In genomic region chr17:64165347-64165746, GRCh38 we compare ENCODE assay signal across 19 cellular contexts. TPM values are rescaled to one million over a fixed set of nuclear protein-coding genes. Genes with fewer than 3 reads are reported as not detected.
A peak's percentile ranks its signal among the peaks of the same experiment; 100 is the strongest.
DNase-seq lines count a peak whose midpoint lies in the region; ATAC-seq and TF ChIP-seq lines count a peak whose summit lies in the region.
"Had no signal": no experiment of that assay in that cellular context is flagged by ENCODE, and none has a peak within 500 bp of the region (broad histone marks: within the 10 kb centered on the region; RNA-seq: fewer than 3 reads in every experiment).

No MANE protein-coding gene starts in this region.

- no peak for TF ChIP-seq POLR2A in stomach (IDR thresholded peaks at IDR 0.05)

- H3K9me3 ChIP-seq in neural progenitor cell (ENCODE audit: low read depth) (no peaks in the 10 kb centered on the region), stomach (no peaks in the 10 kb centered on the region)
- H3K9me3 ChIP-seq: A549 had no signal

- H3K4me1 ChIP-seq in neural progenitor cell (peaks cover 5% of the 10 kb centered on the region), stomach (peaks cover 9 to 22% (median 18%) of the 10 kb centered on the region in 4 donors)
- H3K4me1 ChIP-seq: A549 had no signal

- H3K4me1 Mint-ChIP-seq in activated CD8-positive, alpha-beta memory T cell treated with anti-CD3 and anti-CD28 coated beads, Interleukin-2, amount 10 ng/mL, durations not matched to agents 7 days and 5 days: no peaks in the 10 kb centered on the region
- no peaks in the 10 kb centered on the region for H3K4me1 Mint-ChIP-seq in neural progenitor cell
- H3K4me1 Mint-ChIP-seq: H9 had no signal

- no peak for TF ChIP-seq CTCF in neural progenitor cell (IDR thresholded peaks at IDR 0.05)
- no peak for TF ChIP-seq CTCF in stomach (IDR thresholded peaks at IDR 0.05)

- intact Hi-C loops in left ventricle myocardium superior (cut with micrococcal nuclease) (no loop called here), Right ventricle myocardium superior (cut with DNase I) (no loop called here), stomach (cut with DNase I; ENCODE audit: low total_unique reads) (no loop called here)

- H3K27ac ChIP-seq in neural progenitor cell (no peak overlapping the region), stomach (peak overlapping the region; percentile 63 to 82 (median 76))
- H3K27ac ChIP-seq: 22Rv1, A549, C4-2B had no signal

- 63 to 86% (median 74%) methylated on average over 4 of the region's 4 CpGs for WGBS in stomach, 5 donors

- H3K4me2 ChIP-seq in neural progenitor cell: no peak overlapping the region
- H3K4me2 ChIP-seq: A549 had no signal

- H3K4me3 ChIP-seq in neural progenitor cell: no peak overlapping the region
- H3K4me3 ChIP-seq in stomach: no peak overlapping the region
- H3K4me3 ChIP-seq: A549 had no signal

- H2AFZ ChIP-seq in neural progenitor cell (replicated peaks): no peak overlapping the region

- DNase-seq in activated CD8-positive, alpha-beta memory T cell treated with anti-CD3 and anti-CD28 coated beads for 24 hours: peak; percentile 41
- DNase-seq in activated CD8-positive, alpha-beta memory T cell treated with anti-CD3 and anti-CD28 coated beads, Interleukin-2, amount 10 ng/mL, durations not matched to agents 7 days and 5 days: no peak
- no peak for DNase-seq in left ventricle myocardium superior
- DNase-seq in Right ventricle myocardium superior: no peak
- no peak for DNase-seq in neural progenitor cell (ENCODE audit: low spot score)
- no peak for DNase-seq in stomach
- no peak for DNase-seq in SHP77 treated with DMSO at 0.1 percent for 48 hours (lab: John Stamatoyannopoulos, UW)
- DNase-seq: AML-193; CD4-positive, alpha-beta memory T cell; DMS153; DMS79; GDM1; GOT3; H9 had no signal

- no peak overlapping the region for H3K27ac Mint-ChIP-seq in activated CD8-positive, alpha-beta memory T cell treated with anti-CD3 and anti-CD28 coated beads, Interleukin-2, amount 10 ng/mL, durations not matched to agents 7 days and 5 days
- H3K27ac Mint-ChIP-seq in neural progenitor cell: peak overlapping the region; percentile 69

- no peaks in the 10 kb centered on the region for H3K27me3 ChIP-seq in neural progenitor cell
- H3K27me3 ChIP-seq in stomach: no peaks in the 10 kb centered on the region

- H3F3A ChIP-seq in neural progenitor cell (ENCODE audit: low read depth): no peaks in the 10 kb centered on the region

- no peaks in the 10 kb centered on the region for H4K20me1 ChIP-seq in neural progenitor cell (ENCODE audit: low read depth)

- H3K36me3 ChIP-seq in neural progenitor cell (no peaks in the 10 kb centered on the region), stomach (peaks cover 4 to 42% (median 35%) of the 10 kb centered on the region in 4 donors)

- H3K9me3 Mint-ChIP-seq in activated CD8-positive, alpha-beta memory T cell treated with anti-CD3 and anti-CD28 coated beads, Interleukin-2, amount 10 ng/mL, durations not matched to agents 7 days and 5 days (ENCODE audit: low read depth): no peaks in the 10 kb centered on the region
- no peaks in the 10 kb centered on the region for H3K9me3 Mint-ChIP-seq in neural progenitor cell
- H3K9me3 Mint-ChIP-seq: CD4-positive, alpha-beta memory T cell; H9 had no signal

- no peaks in the 10 kb centered on the region for H3K79me2 ChIP-seq in neural progenitor cell (ENCODE audit: low read depth)

- ATAC-seq in activated CD8-positive, alpha-beta memory T cell treated with anti-CD3 and anti-CD28 coated beads, Interleukin-2, amount 10 ng/mL, durations not matched to agents 7 days and 5 days: no peak
- ATAC-seq in left ventricle myocardium superior (peak; percentile 19), Right ventricle myocardium superior (ENCODE audit: poor library complexity) (no peak), HG03135 (IDR thresholded peaks at IDR 0.05; ENCODE audit: unreplicated experiment) (no peak)
- ATAC-seq: A549, HepG2 had no signal

- no peak overlapping the region for H3K4me3 Mint-ChIP-seq in activated CD8-positive, alpha-beta memory T cell treated with anti-CD3 and anti-CD28 coated beads, Interleukin-2, amount 10 ng/mL, durations not matched to agents 7 days and 5 days
- H3K4me3 Mint-ChIP-seq in neural progenitor cell: no peak overlapping the region
- H3K4me3 Mint-ChIP-seq: CD4-positive, alpha-beta memory T cell; H9 had no signal

- TF ChIP-seq EP300 in stomach (IDR thresholded peaks at IDR 0.05): no peak

- H3K27me3 Mint-ChIP-seq in activated CD8-positive, alpha-beta memory T cell treated with anti-CD3 and anti-CD28 coated beads, Interleukin-2, amount 10 ng/mL, durations not matched to agents 7 days and 5 days: no peaks in the 10 kb centered on the region
- peaks cover 4% of the 10 kb centered on the region for H3K27me3 Mint-ChIP-seq in neural progenitor cell (ENCODE audit: insufficient read depth, low read depth)
- H3K27me3 Mint-ChIP-seq: CD4-positive, alpha-beta memory T cell had no signal

- H3K36me3 Mint-ChIP-seq in activated CD8-positive, alpha-beta memory T cell treated with anti-CD3 and anti-CD28 coated beads, Interleukin-2, amount 10 ng/mL, durations not matched to agents 7 days and 5 days: peaks cover 4% of the 10 kb centered on the region
- H3K36me3 Mint-ChIP-seq in neural progenitor cell: peaks cover 6% of the 10 kb centered on the region

- H3K9ac ChIP-seq in neural progenitor cell: no peak overlapping the region

- CTCF ChIA-PET in activated CD8-positive, alpha-beta memory T cell treated with anti-CD3 and anti-CD28 coated beads, Interleukin-2, amount 10 ng/mL, durations not matched to agents 7 days and 5 days (lab: Charles Lee): interaction anchor here (1.1 to 1.4 kb wide), 2 partner anchors 20 to 117 kb away, joined by 3 read pairs; no protein-coding TSS in a partner anchor

RNA-seq across cellular contexts. Expression of gene ERN1, which starts 35.4 kb away (rescaled TPM):
- total RNA-seq in activated CD8-positive, alpha-beta memory T cell treated with anti-CD3 and anti-CD28 coated beads, Interleukin-2, amount 10 ng/mL, durations not matched to agents 7 days and 5 days: 10 to 100 TPM; 21.7 to 22.9 TPM
- total RNA-seq in left ventricle myocardium superior: 9.0 TPM
- 6.7 TPM for total RNA-seq in Right ventricle myocardium superior
- 2.4 and 4.3 TPM in 2 replicates for total RNA-seq in neural progenitor cell (ENCODE audit: low replicate concordance)
- total RNA-seq in stomach: 10 to 100 TPM; 23.7 to 76.4 (median 33.8) TPM
- 1 to 10 TPM; 4.1 to 6.4 (median 6.1) TPM for polyA plus RNA-seq in stomach
